In the genomic region with DNA sequence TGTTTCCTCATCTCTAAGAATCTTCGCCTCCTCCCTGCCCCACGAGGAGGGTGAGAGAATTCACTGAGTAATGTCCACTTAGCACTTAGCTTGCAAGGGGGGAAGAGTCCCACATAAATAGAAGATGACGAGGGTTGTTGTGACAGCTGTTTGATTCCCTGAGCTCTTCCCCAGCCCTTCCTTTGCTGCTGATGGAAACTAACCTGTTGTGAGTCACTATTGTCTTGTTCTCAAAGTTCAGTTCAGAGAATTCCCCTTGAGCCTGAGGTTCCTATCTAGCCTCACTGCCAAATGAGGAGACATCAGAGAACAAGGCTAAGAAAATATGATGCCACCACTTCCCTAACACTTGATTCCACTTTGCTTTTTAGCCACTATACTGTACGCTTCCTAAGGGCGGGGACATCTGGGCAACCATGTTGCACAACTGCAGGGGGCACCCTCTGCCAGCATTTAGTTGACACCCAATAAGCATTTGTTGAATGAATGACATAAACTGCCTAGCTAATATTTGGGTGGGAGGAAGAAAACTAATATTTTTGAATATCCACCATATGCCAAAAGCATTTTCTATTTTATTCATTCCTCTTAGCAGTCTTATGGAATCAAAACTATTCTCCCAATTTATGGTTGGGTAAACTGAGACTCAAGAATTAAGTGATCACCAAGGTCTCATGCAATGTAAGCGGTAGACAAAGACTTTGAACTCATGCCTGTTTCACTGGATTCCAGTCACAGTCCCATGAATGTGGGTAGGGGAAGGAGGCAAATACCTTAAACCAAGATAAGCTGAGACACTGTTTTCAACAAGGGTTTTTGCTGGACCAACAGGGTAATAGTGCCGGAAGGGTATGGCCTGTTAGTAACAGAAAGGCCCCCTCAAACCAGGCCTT, we compare ENCODE assay signal across 11 cellular contexts.
DNase-seq lines count a peak whose midpoint lies in the region; ATAC-seq and TF ChIP-seq lines count a peak whose summit lies in the region.
"Had no signal": no experiment of that assay in that cellular context is flagged by ENCODE, and none has a peak within 500 bp of the region (broad histone marks: within the 10 kb centered on the region; RNA-seq: fewer than 3 reads in every experiment).

No MANE protein-coding gene starts in this region.

- 0 out of 2 replicates have a peak, but pooled peaks cover 4% of the 10 kb centered on the region for H3K9me2 ChIP-seq in GM23338 (ENCODE audit: insufficient read depth)

- no peak for ATAC-seq in GM23338
- peak in 1 of 2 donors; percentile 29 for ATAC-seq in lower lobe of right lung
- no peak for ATAC-seq in GM21786 (IDR thresholded peaks at IDR 0.05; ENCODE audit: unreplicated experiment)
- ATAC-seq in HG03460 (IDR thresholded peaks at IDR 0.05; ENCODE audit: unreplicated experiment), result no peak
- ATAC-seq: PC-3 had no signal

- H3K36me3 ChIP-seq in GM23338 (ENCODE audit: insufficient read depth) (no peaks in the 10 kb centered on the region), lower lobe of right lung (no peaks in the 10 kb centered on the region)
- H3K36me3 ChIP-seq: sigmoid colon had no signal

- no peaks in the 10 kb centered on the region for H3K27me3 Mint-ChIP-seq in GM23338 (ENCODE audit: insufficient read depth, low read depth, poor library complexity)

- no peak overlapping the region for H3K4me2 ChIP-seq in GM23338

- no peaks in the 10 kb centered on the region for H3K36me3 Mint-ChIP-seq in GM23338 (ENCODE audit: low read depth)

- no peaks in the 10 kb centered on the region for H3K79me2 ChIP-seq in GM23338 (replicated peaks; ENCODE audit: insufficient read depth)

- H3K4me3 ChIP-seq in GM23338 (no peak overlapping the region), astrocyte of the spinal cord (ENCODE audit: low read depth, low read length) (no peak overlapping the region), lower lobe of right lung (no peak overlapping the region)
- H3K4me3 ChIP-seq: sigmoid colon had no signal

- DNase-seq in CD1c-positive myeloid dendritic cell (ENCODE audit: extremely low spot score), result peak; percentile 80
- DNase-seq in GM23338 (ENCODE audit: low spot score), result no peak
- DNase-seq in astrocyte of the spinal cord (ENCODE audit: low read depth, low spot score), result peak; percentile 71
- DNase-seq in lower lobe of right lung, result no peak
- DNase-seq in G401 (ENCODE audit: low spot score), result no peak
- no peak for DNase-seq in NCI-H1417 (lab: John Stamatoyannopoulos, UW)
- DNase-seq: PC-3; sigmoid colon; stimulated activated naive CD4-positive, alpha-beta T cell had no signal

- H4K20me1 ChIP-seq in GM23338 (replicated peaks; ENCODE audit: insufficient read depth), result no peaks in the 10 kb centered on the region

- H3K9me3 ChIP-seq in lower lobe of right lung, result peaks cover 3% of the 10 kb centered on the region
- H3K9me3 ChIP-seq: sigmoid colon had no signal

- peak; percentile 28 to 34; a peak in 3 of 4 replicates for TF ChIP-seq CTCF in GM23338 (conservative IDR thresholded peaks at IDR 0.05; ENCODE audit: low read depth in 2 of 2)
- no peak for TF ChIP-seq CTCF in astrocyte of the spinal cord (IDR thresholded peaks at IDR 0.05; ENCODE audit: low read depth, low read length)
- TF ChIP-seq CTCF in lower lobe of right lung (IDR thresholded peaks at IDR 0.05), result peak; percentile 7

- H3K27ac ChIP-seq in GM23338 (ENCODE audit: low read depth) (no peak overlapping the region), lower lobe of right lung (no peak overlapping the region)
- H3K27ac ChIP-seq: sigmoid colon had no signal

- in situ Hi-C loops in astrocyte of the spinal cord (cut with HindIII; ENCODE audit: low sequenced_read_pairs) (no loop called here), G401 (cut with HindIII; ENCODE audit: low sequenced_read_pairs) (no loop called here)

- no peak overlapping the region for H2AFZ ChIP-seq in GM23338

- H3K9me3 Mint-ChIP-seq in GM23338, result peaks cover under 1% of the 10 kb centered on the region; the same call in 1 of the 3 replicates

- H3K4me1 Mint-ChIP-seq in GM23338, result peaks cover 4% of the 10 kb centered on the region; the same call in 2 of the 3 replicates

- no peaks in the 10 kb centered on the region for H3K27me3 ChIP-seq in GM23338 (ENCODE audit: insufficient read depth)
- H3K27me3 ChIP-seq in lower lobe of right lung (ENCODE audit: low read depth), result no peaks in the 10 kb centered on the region
- H3K27me3 ChIP-seq: sigmoid colon had no signal

- H3K4me3 Mint-ChIP-seq in GM23338, result no peak overlapping the region

- no peak overlapping the region for H3K27ac Mint-ChIP-seq in GM23338

- H3F3A ChIP-seq in GM23338 (replicated peaks; ENCODE audit: low read depth), result no peaks in the 10 kb centered on the region

- intact Hi-C loops in lower lobe of right lung (cut with DNase I), result no loop called here

- H3K4me1 ChIP-seq in GM23338 (ENCODE audit: insufficient read depth) (no peaks in the 10 kb centered on the region), lower lobe of right lung (peaks cover 9% of the 10 kb centered on the region)

TF ChIP-seq in GM23338, 12 proteins besides CTCF, POLR2A, EP300 and RAD21:
- TF ChIP-seq, protein P1, sequence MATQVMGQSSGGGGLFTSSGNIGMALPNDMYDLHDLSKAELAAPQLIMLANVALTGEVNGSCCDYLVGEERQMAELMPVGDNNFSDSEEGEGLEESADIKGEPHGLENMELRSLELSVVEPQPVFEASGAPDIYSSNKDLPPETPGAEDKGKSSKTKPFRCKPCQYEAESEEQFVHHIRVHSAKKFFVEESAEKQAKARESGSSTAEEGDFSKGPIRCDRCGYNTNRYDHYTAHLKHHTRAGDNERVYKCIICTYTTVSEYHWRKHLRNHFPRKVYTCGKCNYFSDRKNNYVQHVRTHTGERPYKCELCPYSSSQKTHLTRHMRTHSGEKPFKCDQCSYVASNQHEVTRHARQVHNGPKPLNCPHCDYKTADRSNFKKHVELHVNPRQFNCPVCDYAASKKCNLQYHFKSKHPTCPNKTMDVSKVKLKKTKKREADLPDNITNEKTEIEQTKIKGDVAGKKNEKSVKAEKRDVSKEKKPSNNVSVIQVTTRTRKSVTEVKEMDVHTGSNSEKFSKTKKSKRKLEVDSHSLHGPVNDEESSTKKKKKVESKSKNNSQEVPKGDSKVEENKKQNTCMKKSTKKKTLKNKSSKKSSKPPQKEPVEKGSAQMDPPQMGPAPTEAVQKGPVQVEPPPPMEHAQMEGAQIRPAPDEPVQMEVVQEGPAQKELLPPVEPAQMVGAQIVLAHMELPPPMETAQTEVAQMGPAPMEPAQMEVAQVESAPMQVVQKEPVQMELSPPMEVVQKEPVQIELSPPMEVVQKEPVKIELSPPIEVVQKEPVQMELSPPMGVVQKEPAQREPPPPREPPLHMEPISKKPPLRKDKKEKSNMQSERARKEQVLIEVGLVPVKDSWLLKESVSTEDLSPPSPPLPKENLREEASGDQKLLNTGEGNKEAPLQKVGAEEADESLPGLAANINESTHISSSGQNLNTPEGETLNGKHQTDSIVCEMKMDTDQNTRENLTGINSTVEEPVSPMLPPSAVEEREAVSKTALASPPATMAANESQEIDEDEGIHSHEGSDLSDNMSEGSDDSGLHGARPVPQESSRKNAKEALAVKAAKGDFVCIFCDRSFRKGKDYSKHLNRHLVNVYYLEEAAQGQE (IDR thresholded peaks at IDR 0.05; ENCODE audit: unreplicated experiment), result no peak

Comparison
In these comparisons a context has a peak if more than half of its experiments do, and no peak if none do; other contexts are left out.
1. DNase-seq: peak in CD1c-positive myeloid dendritic cell (single experiment) and astrocyte of the spinal cord (single experiment); none in GM23338 (single experiment), lower lobe of right lung (single experiment), G401 (single experiment) and NCI-H1417 (0 of 3).